Comparison of ENCODE assay signal across 20 cellular contexts in the genomic region with DNA sequence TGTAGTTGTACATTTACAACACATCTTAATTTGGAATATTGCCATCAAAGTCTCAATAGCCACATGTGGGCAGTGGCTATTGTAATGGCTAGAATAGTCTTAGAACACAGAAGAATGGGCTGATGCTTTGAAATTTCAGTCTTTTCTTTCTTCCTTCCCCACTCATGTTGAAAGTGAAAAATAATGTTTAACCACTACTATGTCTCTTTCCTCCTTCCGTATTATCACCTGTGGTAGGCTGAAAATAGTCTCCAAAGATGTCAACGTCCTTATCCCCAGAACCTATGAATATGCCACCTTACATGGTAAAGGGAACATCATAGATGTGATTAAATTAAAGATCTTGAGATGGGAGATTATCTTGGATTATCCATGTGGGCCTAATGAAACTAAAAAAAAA.
"Had no signal": no experiment of that assay in that cellular context is flagged by ENCODE, and none has a peak within 500 bp of the region (broad histone marks: within the 10 kb centered on the region; RNA-seq: fewer than 3 reads in every experiment).

No MANE protein-coding gene starts in this region.

- H3K9me3 Mint-ChIP-seq: brain; central memory CD8-positive, alpha-beta T cell; natural killer cell treated with Interleukin-12 subunit alpha and Interleukin-12 subunit beta and Interleukin-15 and Interleukin-18, amount 100 ng/mL, for 72 hours; stimulated activated memory B cell treated with anti-CD40 and anti-IgM and Interleukin-4, amounts not matched to agents 10 μg/mL and 1 μg/mL and 100 μg/mL, for 72 hours had no signal

- H3K4me1 Mint-ChIP-seq: brain; central memory CD8-positive, alpha-beta T cell; stimulated activated memory B cell treated with anti-CD40 and anti-IgM and Interleukin-4, amounts not matched to agents 10 μg/mL and 1 μg/mL and 100 μg/mL, for 72 hours had no signal

- ATAC-seq: natural killer cell treated with Interleukin-12 subunit alpha and Interleukin-12 subunit beta and Interleukin-15 and Interleukin-18, amount 100 ng/mL, for 72 hours; right lobe of liver; stimulated activated memory B cell treated with anti-CD40 and anti-IgM and Interleukin-4, amounts not matched to agents 10 μg/mL and 1 μg/mL and 100 μg/mL, for 72 hours had no signal

- H3K36me3 Mint-ChIP-seq: brain; natural killer cell treated with Interleukin-12 subunit alpha and Interleukin-12 subunit beta and Interleukin-15 and Interleukin-18, amount 100 ng/mL, for 72 hours; stimulated activated memory B cell treated with anti-CD40 and anti-IgM and Interleukin-4, amounts not matched to agents 10 μg/mL and 1 μg/mL and 100 μg/mL, for 72 hours had no signal

- H3K27me3 Mint-ChIP-seq: activated naive CD8-positive, alpha-beta T cell; brain; central memory CD8-positive, alpha-beta T cell; natural killer cell treated with Interleukin-12 subunit alpha and Interleukin-12 subunit beta and Interleukin-15 and Interleukin-18, amount 100 ng/mL, for 72 hours; stimulated activated memory B cell treated with anti-CD40 and anti-IgM and Interleukin-4, amounts not matched to agents 10 μg/mL and 1 μg/mL and 100 μg/mL, for 72 hours had no signal

- H3K27ac Mint-ChIP-seq: activated naive CD8-positive, alpha-beta T cell; brain; natural killer cell treated with Interleukin-12 subunit alpha and Interleukin-12 subunit beta and Interleukin-15 and Interleukin-18, amount 100 ng/mL, for 72 hours; stimulated activated memory B cell treated with anti-CD40 and anti-IgM and Interleukin-4, amounts not matched to agents 10 μg/mL and 1 μg/mL and 100 μg/mL, for 72 hours had no signal

- H3K4me3 Mint-ChIP-seq: activated naive CD8-positive, alpha-beta T cell; brain; central memory CD8-positive, alpha-beta T cell; natural killer cell treated with Interleukin-12 subunit alpha and Interleukin-12 subunit beta and Interleukin-15 and Interleukin-18, amount 100 ng/mL, for 72 hours; stimulated activated memory B cell treated with anti-CD40 and anti-IgM and Interleukin-4, amounts not matched to agents 10 μg/mL and 1 μg/mL and 100 μg/mL, for 72 hours had no signal

- DNase-seq: activated CD4-positive, alpha-beta T cell treated with anti-CD3 and anti-CD28 coated beads for 48 hours; activated CD8-positive, alpha-beta memory T cell treated with anti-CD3 and anti-CD28 coated beads for 24 hours; activated effector memory CD4-positive, alpha-beta T cell treated with anti-CD3 and anti-CD28 coated beads, Interleukin-2, amount 50 U/mL, for 16 hours; activated T-cell treated with anti-CD3 and anti-CD28 coated beads for 4 hours; amygdala; cortex of kidney; effector memory CD4-positive, alpha-beta T cell; left ventricle myocardium inferior; mesenchymal stem cell; nucleus accumbens; right lobe of liver; spleen; stimulated activated CD4-positive, alpha-beta T cell treated with anti-CD3 and anti-CD28 coated beads, Interleukin-1b, Interleukin-23, amount 100 ng/mL, for 48 hours; tibial artery; uterus had no signal
